Comparison of ENCODE assay signal across 12 cellular contexts in the genomic region with DNA sequence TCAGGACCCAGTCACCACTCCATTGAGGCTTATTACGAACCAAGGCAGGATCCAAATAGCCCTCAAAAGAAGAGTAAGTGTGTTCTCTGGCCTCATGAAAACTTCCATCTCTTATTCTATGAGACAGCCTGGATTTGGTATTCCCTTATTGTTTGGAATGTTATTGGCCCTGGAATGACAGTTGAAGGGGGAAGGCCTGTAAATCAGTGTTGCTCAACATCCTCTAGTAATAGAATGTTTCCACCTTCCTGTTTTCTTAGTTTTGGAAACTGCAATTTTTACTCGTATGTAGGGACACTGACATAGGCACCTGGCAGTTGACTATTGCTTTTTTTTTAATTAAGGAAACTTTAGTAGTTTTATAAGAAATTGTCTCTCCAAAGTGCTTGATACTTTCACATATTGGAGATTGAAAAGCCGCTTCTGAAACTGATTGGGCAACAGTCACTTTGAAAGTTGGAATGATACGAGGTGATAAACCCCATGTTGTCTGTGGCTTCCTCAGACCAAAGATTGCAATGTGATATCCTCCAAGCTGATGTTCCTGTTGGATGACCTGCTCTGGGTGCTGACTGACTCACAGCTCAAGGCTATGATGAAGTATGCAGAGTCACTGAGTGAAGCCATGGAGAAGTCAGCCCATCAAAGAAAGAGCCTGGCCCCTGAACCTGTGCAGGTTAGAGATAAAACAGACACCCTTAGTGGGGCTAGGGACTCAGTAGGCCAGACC. TPM values are rescaled to one million over a fixed set of nuclear protein-coding genes. Genes with fewer than 3 reads are reported as not detected.
DNase-seq lines count a peak whose midpoint lies in the region; ATAC-seq and TF ChIP-seq lines count a peak whose summit lies in the region.
"Had no signal": no experiment of that assay in that cellular context is flagged by ENCODE, and none has a peak within 500 bp of the region (broad histone marks: within the 10 kb centered on the region; RNA-seq: fewer than 3 reads in every experiment).

No MANE protein-coding gene starts in this region.

- H3K9me3 ChIP-seq in vagina (no peaks in the 10 kb centered on the region), BE2C (no peaks in the 10 kb centered on the region), aorta (ENCODE audit: control insufficient read depth, low read length) (no peaks in the 10 kb centered on the region)
- H3K9me3 ChIP-seq: A549 had no signal

- H3K36me3 Mint-ChIP-seq in activated CD8-positive, alpha-beta memory T cell treated with anti-CD3 and anti-CD28 coated beads, Interleukin-2, amount 10 ng/mL, durations not matched to agents 7 days and 5 days = peaks cover 24% of the 10 kb centered on the region

- H3K27ac Mint-ChIP-seq in activated CD8-positive, alpha-beta memory T cell treated with anti-CD3 and anti-CD28 coated beads, Interleukin-2, amount 10 ng/mL, durations not matched to agents 7 days and 5 days = no peak overlapping the region

- H3K4me1 ChIP-seq in foreskin keratinocyte = no peaks in the 10 kb centered on the region
- no peaks in the 10 kb centered on the region for H3K4me1 ChIP-seq in vagina
- no peaks in the 10 kb centered on the region for H3K4me1 ChIP-seq in BE2C
- H3K4me1 ChIP-seq in aorta (ENCODE audit: control insufficient read depth in 1 of 2, insufficient read depth in 2 of 2, low read length in 2 of 2) = no peaks in the 10 kb centered on the region

- TF ChIP-seq CTCF in foreskin keratinocyte (conservative IDR thresholded peaks at IDR 0.05) = no peak
- no peak for TF ChIP-seq CTCF in vagina (IDR thresholded peaks at IDR 0.05)
- TF ChIP-seq CTCF in BE2C (IDR thresholded peaks at IDR 0.05; ENCODE audit: low read depth, low read length) = no peak

- H3K4me1 Mint-ChIP-seq in activated CD8-positive, alpha-beta memory T cell treated with anti-CD3 and anti-CD28 coated beads, Interleukin-2, amount 10 ng/mL, durations not matched to agents 7 days and 5 days = peaks cover 19% of the 10 kb centered on the region
- H3K4me1 Mint-ChIP-seq: naive B cell; stimulated activated naive CD8-positive, alpha-beta T cell treated with anti-CD3 and anti-CD28 coated beads, Interleukin-15, amount 100 ng/mL, for 72 hours had no signal

- no peak overlapping the region for H3K4me3 Mint-ChIP-seq in activated CD8-positive, alpha-beta memory T cell treated with anti-CD3 and anti-CD28 coated beads, Interleukin-2, amount 10 ng/mL, durations not matched to agents 7 days and 5 days
- H3K4me3 Mint-ChIP-seq: naive B cell; stimulated activated naive CD8-positive, alpha-beta T cell treated with anti-CD3 and anti-CD28 coated beads, Interleukin-15, amount 100 ng/mL, for 72 hours had no signal

- WGBS in aorta, 2 donors = 89 to 90% methylated on average over 4 of the region's 4 CpGs

- TF ChIP-seq POLR2A in vagina (IDR thresholded peaks at IDR 0.05) = no peak

- H3K36me3 ChIP-seq in vagina (peaks cover 0 to 6% of the 10 kb centered on the region in 2 donors), BE2C (peaks cover 13% of the 10 kb centered on the region), aorta (ENCODE audit: control insufficient read depth in 1 of 2, insufficient read depth in 2 of 2, low read length in 1 of 2) (peaks cover 0 to 3% of the 10 kb centered on the region in 2 donors)

- H3K9me3 Mint-ChIP-seq in activated CD8-positive, alpha-beta memory T cell treated with anti-CD3 and anti-CD28 coated beads, Interleukin-2, amount 10 ng/mL, durations not matched to agents 7 days and 5 days (ENCODE audit: low read depth) = no peaks in the 10 kb centered on the region
- H3K9me3 Mint-ChIP-seq: naive B cell; stimulated activated naive CD8-positive, alpha-beta T cell treated with anti-CD3 and anti-CD28 coated beads, Interleukin-15, amount 100 ng/mL, for 72 hours had no signal

- H3K27me3 ChIP-seq in foreskin keratinocyte (no peaks in the 10 kb centered on the region), vagina (no peaks in the 10 kb centered on the region), BE2C (no peaks in the 10 kb centered on the region), aorta (ENCODE audit: control insufficient read depth in 1 of 2, insufficient read depth in 2 of 2, low read length in 1 of 2) (no peaks in the 10 kb centered on the region)

- no peak for DNase-seq in activated CD8-positive, alpha-beta memory T cell treated with anti-CD3 and anti-CD28 coated beads, Interleukin-2, amount 10 ng/mL, durations not matched to agents 7 days and 5 days
- DNase-seq in activated CD8-positive, alpha-beta memory T cell treated with anti-CD3 and anti-CD28 coated beads, Interleukin-2, amount 50 U/mL, for 48 hours = no peak
- DNase-seq in SKM-1 (lab: John Stamatoyannopoulos, UW; ENCODE audit: unreplicated experiment) (peak; percentile 21), foreskin keratinocyte (peak; percentile 39 to 68), vagina (ENCODE audit: extremely low spot score in 2 of 2) (no peak), NCI-H2029 (lab: John Stamatoyannopoulos, UW) (no peak), BE2C (no peak), aorta (no peak)
- DNase-seq: H7; naive B cell; stimulated activated naive CD8-positive, alpha-beta T cell treated with anti-CD3 and anti-CD28 coated beads, Interleukin-15, amount 100 ng/mL, for 72 hours had no signal

- H3K4me3 ChIP-seq in vagina (no peak overlapping the region), BE2C (ENCODE audit: low read depth, low read length) (no peak overlapping the region), aorta (ENCODE audit: low read length in 2 of 2) (no peak overlapping the region)
- H3K4me3 ChIP-seq: A549 had no signal

- intact Hi-C loops in vagina (cut with DNase I) (no loop called here), aorta (cut with DNase I) (no loop called here)

- H3K27me3 Mint-ChIP-seq in activated CD8-positive, alpha-beta memory T cell treated with anti-CD3 and anti-CD28 coated beads, Interleukin-2, amount 10 ng/mL, durations not matched to agents 7 days and 5 days = no peaks in the 10 kb centered on the region
- H3K27me3 Mint-ChIP-seq: naive B cell; stimulated activated naive CD8-positive, alpha-beta T cell treated with anti-CD3 and anti-CD28 coated beads, Interleukin-15, amount 100 ng/mL, for 72 hours had no signal

- CTCF ChIA-PET in activated CD8-positive, alpha-beta memory T cell treated with anti-CD3 and anti-CD28 coated beads, Interleukin-2, amount 10 ng/mL, durations not matched to agents 7 days and 5 days (lab: Charles Lee) = no interaction called here

- H3K27ac ChIP-seq in foreskin keratinocyte (no peak overlapping the region), vagina (peak overlapping the region; percentile 52), aorta (ENCODE audit: low read depth in 1 of 2, low read length in 2 of 2) (no peak overlapping the region)
- H3K27ac ChIP-seq: A549 had no signal

- peak; percentile 30 for ATAC-seq in activated CD8-positive, alpha-beta memory T cell treated with anti-CD3 and anti-CD28 coated beads, Interleukin-2, amount 10 ng/mL, durations not matched to agents 7 days and 5 days
- ATAC-seq in foreskin keratinocyte = peak; percentile 58
- no peak for ATAC-seq in aorta (ENCODE audit: low FRiP score)
- ATAC-seq: A549; stimulated activated naive CD8-positive, alpha-beta T cell treated with anti-CD3 and anti-CD28 coated beads, Interleukin-15, amount 100 ng/mL, for 72 hours had no signal

RNA-seq across cellular contexts. Expression of a gene that starts 43.1 kb away (rescaled TPM):
- total RNA-seq in activated CD8-positive, alpha-beta memory T cell treated with anti-CD3 and anti-CD28 coated beads, Interleukin-2, amount 10 ng/mL, durations not matched to agents 7 days and 5 days = 10 to 100 TPM; 14.4 to 15.7 TPM
- total RNA-seq in foreskin keratinocyte (4.8 and 8.3 TPM in 2 replicates), vagina (10.1 TPM), aorta (10 to 100 TPM; 11.1 to 12.0 TPM)
- polyA plus RNA-seq in foreskin keratinocyte (0.84 and 1.4 TPM in 2 replicates), aorta (1 to 10 TPM; 1.1 to 2.1 TPM)
- polyA plus RNA-seq in BE2C (2012; ENCODE audit: insufficient read depth, insufficient read length, low read depth) = 10.2 TPM

RNA-seq across cellular contexts. Expression of a gene that starts 52.9 kb away (rescaled TPM):
- 10 to 100 TPM; 29.4 to 32.2 TPM for total RNA-seq in activated CD8-positive, alpha-beta memory T cell treated with anti-CD3 and anti-CD28 coated beads, Interleukin-2, amount 10 ng/mL, durations not matched to agents 7 days and 5 days
- total RNA-seq in foreskin keratinocyte (20.5 and 21.2 TPM in 2 replicates), vagina (11.3 TPM), aorta (10 to 100 TPM; 18.8 to 21.5 TPM)
- polyA plus RNA-seq in foreskin keratinocyte (21.2 and 22.3 TPM in 2 replicates), aorta (10 to 100 TPM; 41.6 to 50.6 TPM)
- 44.5 TPM for polyA plus RNA-seq in BE2C (2012; ENCODE audit: insufficient read depth, insufficient read length, low read depth)

RNA-seq across cellular contexts. Expression of a gene that starts 54.1 kb away (rescaled TPM):
- 1 to 10 TPM; 8.3 to 9.6 TPM for total RNA-seq in activated CD8-positive, alpha-beta memory T cell treated with anti-CD3 and anti-CD28 coated beads, Interleukin-2, amount 10 ng/mL, durations not matched to agents 7 days and 5 days
- total RNA-seq in foreskin keratinocyte (14.8 and 15.4 TPM in 2 replicates), vagina (24.3 TPM), aorta (10 to 100 TPM; 40.9 to 44.4 TPM)
- polyA plus RNA-seq in foreskin keratinocyte (4.7 and 5.6 TPM in 2 replicates), aorta (10 to 100 TPM in 1 of 2 donors, 1 to 10 TPM in 1; 9.4 to 17.2 TPM)
- polyA plus RNA-seq in BE2C (2012; ENCODE audit: insufficient read depth, insufficient read length, low read depth) = 11.9 TPM

Comparison
In these comparisons a context has a peak if more than half of its experiments do, and no peak if none do; other contexts are left out.
1. DNase-seq: peak in SKM-1 (single experiment) and foreskin keratinocyte (2 of 2); none in activated CD8-positive, alpha-beta memory T cell treated with anti-CD3 and anti-CD28 coated beads, Interleukin-2, amount 10 ng/mL, durations not matched to agents 7 days and 5 days (single experiment), activated CD8-positive, alpha-beta memory T cell treated with anti-CD3 and anti-CD28 coated beads, Interleukin-2, amount 50 U/mL, for 48 hours (single experiment), vagina (0 of 2), NCI-H2029 (single experiment), BE2C (single experiment) and aorta (0 of 2).